In genomic region chr11:19892387-19892786, GRCh38 we compare ENCODE assay signal across 24 cellular contexts.
A peak's percentile ranks its signal among the peaks of the same experiment; 100 is the strongest.
DNase-seq lines count a peak whose midpoint lies in the region; ATAC-seq, FAIRE-seq and TF ChIP-seq lines count a peak whose summit lies in the region.
"Had no signal": no experiment of that assay in that cellular context is flagged by ENCODE, and none has a peak within 500 bp of the region (broad histone marks: within the 10 kb centered on the region; RNA-seq: fewer than 3 reads in every experiment).

No MANE protein-coding gene starts in this region.

- H3K9me3 ChIP-seq in left lung (no peaks in the 10 kb centered on the region), prostate gland (no peaks in the 10 kb centered on the region)
- H3K9me3 ChIP-seq: lower lobe of right lung, suprapubic skin had no signal

- ATAC-seq in left lung, result peak; percentile 69
- no peak for ATAC-seq in activated naive CD4-positive, alpha-beta T cell treated with anti-CD3 and anti-CD28 coated beads, Interleukin-2, amount 50 U/mL, for 72 hours
- ATAC-seq: right cardiac atrium had no signal

- H3K27me3 ChIP-seq in bronchial epithelial cell (ENCODE audit: control insufficient read depth, insufficient read depth, low read length) (peaks cover 3% of the 10 kb centered on the region), left lung (no peaks in the 10 kb centered on the region), prostate gland (replicated peaks; ENCODE audit: insufficient read depth) (no peaks in the 10 kb centered on the region)
- H3K27me3 ChIP-seq: suprapubic skin had no signal

- H3K36me3 Mint-ChIP-seq in activated naive CD4-positive, alpha-beta T cell treated with anti-CD3 and anti-CD28 coated beads, Interleukin-2, amount 50 U/mL, for 72 hours, result no peaks in the 10 kb centered on the region
- H3K36me3 Mint-ChIP-seq: immature natural killer cell had no signal

- 94% methylated on average over 11 of the region's 11 CpGs for WGBS in prostate gland

- FAIRE-seq in bronchial epithelial cell (lab: Jason Lieb, UNC), result no peak
- FAIRE-seq: G401.6 had no signal

- in situ Hi-C loops in Caki2 (cut with HindIII; ENCODE audit: low pct_unique_long_range_greater_than_20kb, low sequenced_read_pairs), result no loop called here

- no peaks in the 10 kb centered on the region for H3K9me3 Mint-ChIP-seq in activated naive CD4-positive, alpha-beta T cell treated with anti-CD3 and anti-CD28 coated beads, Interleukin-2, amount 50 U/mL, for 72 hours
- H3K9me3 Mint-ChIP-seq: immature natural killer cell; T-helper 1 cell treated with Interleukin-12 subunit alpha and Interleukin-12 subunit beta and Interleukin-4 antibody, amounts not matched to agents 30 μg/mL and 1 μg/mL, for 36 hours had no signal

- intact Hi-C loops in left lung (cut with DNase I), result no loop called here
- intact Hi-C loops in prostate gland (cut with DNase I), result no loop called here

- peak; percentile 38 for DNase-seq in Caki2 (ENCODE audit: low read depth)
- peak; percentile 9 for DNase-seq in HPDE6-E6E7 (ENCODE audit: extremely low spot score)
- peak; percentile 56 for DNase-seq in bronchial epithelial cell (ENCODE audit: low read depth)
- peak; percentile 43 to 73 for DNase-seq in left lung
- no peak for DNase-seq in activated naive CD4-positive, alpha-beta T cell treated with anti-CD3 and anti-CD28 coated beads, Interleukin-2, amount 50 U/mL, for 72 hours (ENCODE audit: low spot score in 2 of 2)
- no peak for DNase-seq in substantia nigra (lab: John Stamatoyannopoulos, UW)
- no peak for DNase-seq in OCI-M2 (lab: John Stamatoyannopoulos, UW; ENCODE audit: unreplicated experiment)
- no peak for DNase-seq in prostate gland (ENCODE audit: low spot score)
- DNase-seq: activated gamma-delta T cell treated with Interleukin-2 at 50 U/mL for 16 hours; activated T-cell treated with anti-CD3 and anti-CD28 coated beads for 4 hours; amygdala; cerebellar nuclear complex; DMS 273 treated with DMSO at 0.1 percent for 48 hours; effector memory CD4-positive, alpha-beta T cell; GOT3; immature natural killer cell; lower lobe of right lung; NCI-H187 treated with DMSO at 0.1 percent for 48 hours; right cardiac atrium had no signal

- H3K27ac ChIP-seq in left lung (no peak overlapping the region), substantia nigra (ENCODE audit: low read depth, low read length, poor library complexity, severe bottlenecking) (no peak overlapping the region), prostate gland (no peak overlapping the region)
- H3K27ac ChIP-seq: KMS-11, lower lobe of right lung, PC-9, suprapubic skin had no signal

- TF ChIP-seq CTCF in bronchial epithelial cell (IDR thresholded peaks at IDR 0.05; ENCODE audit: insufficient read depth, low read length, severe bottlenecking) (no peak), left lung (IDR thresholded peaks at IDR 0.05) (no peak), prostate gland (IDR thresholded peaks at IDR 0.05) (no peak)

- no peak overlapping the region for H3K27ac Mint-ChIP-seq in activated naive CD4-positive, alpha-beta T cell treated with anti-CD3 and anti-CD28 coated beads, Interleukin-2, amount 50 U/mL, for 72 hours
- H3K27ac Mint-ChIP-seq: immature natural killer cell; T-helper 1 cell treated with Interleukin-12 subunit alpha and Interleukin-12 subunit beta and Interleukin-4 antibody, amounts not matched to agents 30 μg/mL and 1 μg/mL, for 36 hours had no signal

- no peaks in the 10 kb centered on the region for H3K4me1 ChIP-seq in left lung
- H3K4me1 ChIP-seq in prostate gland (replicated peaks), result no peaks in the 10 kb centered on the region
- H3K4me1 ChIP-seq: lower lobe of right lung, suprapubic skin had no signal

- H3K36me3 ChIP-seq in bronchial epithelial cell (ENCODE audit: control insufficient read depth, insufficient read depth, low read length) (no peaks in the 10 kb centered on the region), left lung (no peaks in the 10 kb centered on the region), prostate gland (no peaks in the 10 kb centered on the region)
- H3K36me3 ChIP-seq: suprapubic skin had no signal

- TF ChIP-seq POLR2A in prostate gland (IDR thresholded peaks at IDR 0.05), result no peak

- H3K4me3 ChIP-seq in bronchial epithelial cell (ENCODE audit: low read depth, low read length) (no peak overlapping the region), left lung (no peak overlapping the region), prostate gland (no peak overlapping the region)
- H3K4me3 ChIP-seq: lower lobe of right lung, PC-9, suprapubic skin had no signal

Comparison
In these comparisons a context has a peak if more than half of its experiments do, and no peak if none do; other contexts are left out.
1. DNase-seq: peak in Caki2 (single experiment), HPDE6-E6E7 (single experiment), bronchial epithelial cell (single experiment) and left lung (2 of 2); none in activated naive CD4-positive, alpha-beta T cell treated with anti-CD3 and anti-CD28 coated beads, Interleukin-2, amount 50 U/mL, for 72 hours (0 of 2), substantia nigra (0 of 49), OCI-M2 (single experiment) and prostate gland (single experiment).